ENCODE assay signal across 23 cellular contexts in genomic region chr12:104801427-104801826, GRCh38.
"Had no signal": no experiment of that assay in that cellular context is flagged by ENCODE, and none has a peak within 500 bp of the region (broad histone marks: within the 10 kb centered on the region; RNA-seq: fewer than 3 reads in every experiment).

No MANE protein-coding gene starts in this region.

- H3K4me2 ChIP-seq: hepatocyte had no signal

- H3K4me1 ChIP-seq: esophagus muscularis mucosa, gastroesophageal sphincter, heart left ventricle, left lung, lower lobe of right lung had no signal

- H3K4me3 ChIP-seq: coronary artery, dorsolateral prefrontal cortex, esophagus muscularis mucosa, gastroesophageal sphincter, heart left ventricle, hepatocyte, left lung, lower lobe of right lung, mucosa of descending colon had no signal

- FAIRE-seq: endothelial cell of umbilical vein, frontal cortex had no signal

- DNase-seq: dermis blood vessel endothelial cell; dorsolateral prefrontal cortex; effector CD4-positive, alpha-beta T cell; effector memory CD4-positive, alpha-beta T cell; foreskin keratinocyte; heart left ventricle; hypothalamus; immature natural killer cell; islet precursor cell; left cardiac atrium; left lung; left ventricle myocardium superior; lower lobe of right lung; mesenchymal stem cell; mucosa of descending colon; naive B cell; naive thymus-derived CD8-positive, alpha-beta T cell had no signal

- H2AFZ ChIP-seq: hepatocyte had no signal

- H3K9me3 ChIP-seq: esophagus muscularis mucosa, gastroesophageal sphincter, heart left ventricle, left lung, lower lobe of right lung, mucosa of descending colon had no signal

- H3K36me3 ChIP-seq: esophagus muscularis mucosa, gastroesophageal sphincter, heart left ventricle, left lung, lower lobe of right lung had no signal

- H3K27ac ChIP-seq: coronary artery, dorsolateral prefrontal cortex, esophagus muscularis mucosa, foreskin keratinocyte, gastroesophageal sphincter, heart left ventricle, hepatocyte, left lung, lower lobe of right lung had no signal

- ATAC-seq: foreskin keratinocyte; gastroesophageal sphincter; heart left ventricle; left cardiac atrium; left lung; left ventricle myocardium superior; lower lobe of right lung; mucosa of descending colon; naive thymus-derived CD8-positive, alpha-beta T cell had no signal

- H3K79me2 ChIP-seq: hepatocyte had no signal

- H3K27me3 ChIP-seq: dorsolateral prefrontal cortex, esophagus muscularis mucosa, gastroesophageal sphincter, heart left ventricle, hepatocyte, left lung had no signal
